ENCODE assay signal across 1 cellular context in the genomic region with DNA sequence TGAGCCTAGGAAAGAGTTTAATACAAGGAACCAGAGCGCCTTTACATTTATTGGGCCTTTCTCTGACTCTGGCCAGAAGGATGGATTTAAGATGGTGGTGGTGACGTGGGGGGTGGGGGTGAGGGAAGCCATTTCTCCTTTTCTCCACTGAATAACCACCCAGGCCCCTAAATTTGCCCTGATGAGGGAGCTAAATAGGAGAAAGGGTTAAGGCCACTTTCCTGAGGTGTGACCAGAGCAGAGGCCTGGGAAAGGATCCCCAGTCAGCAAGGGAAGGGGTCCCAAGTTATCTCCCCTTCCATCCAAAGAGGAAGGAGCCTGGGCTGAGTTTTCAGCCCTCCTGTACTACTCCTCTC.
TF ChIP-seq lines count a peak whose summit lies in the region.

No MANE protein-coding gene starts in this region.

TF ChIP-seq in HCT116, 20 proteins besides CTCF, POLR2A, EP300 and RAD21:
- TF ChIP-seq POLR2AphosphoS5 (IDR thresholded peaks at IDR 0.05; ENCODE audit: low read depth, low read length), result peak; percentile 38; the same call in 1 of the 2 replicates
- TF ChIP-seq, protein P1, sequence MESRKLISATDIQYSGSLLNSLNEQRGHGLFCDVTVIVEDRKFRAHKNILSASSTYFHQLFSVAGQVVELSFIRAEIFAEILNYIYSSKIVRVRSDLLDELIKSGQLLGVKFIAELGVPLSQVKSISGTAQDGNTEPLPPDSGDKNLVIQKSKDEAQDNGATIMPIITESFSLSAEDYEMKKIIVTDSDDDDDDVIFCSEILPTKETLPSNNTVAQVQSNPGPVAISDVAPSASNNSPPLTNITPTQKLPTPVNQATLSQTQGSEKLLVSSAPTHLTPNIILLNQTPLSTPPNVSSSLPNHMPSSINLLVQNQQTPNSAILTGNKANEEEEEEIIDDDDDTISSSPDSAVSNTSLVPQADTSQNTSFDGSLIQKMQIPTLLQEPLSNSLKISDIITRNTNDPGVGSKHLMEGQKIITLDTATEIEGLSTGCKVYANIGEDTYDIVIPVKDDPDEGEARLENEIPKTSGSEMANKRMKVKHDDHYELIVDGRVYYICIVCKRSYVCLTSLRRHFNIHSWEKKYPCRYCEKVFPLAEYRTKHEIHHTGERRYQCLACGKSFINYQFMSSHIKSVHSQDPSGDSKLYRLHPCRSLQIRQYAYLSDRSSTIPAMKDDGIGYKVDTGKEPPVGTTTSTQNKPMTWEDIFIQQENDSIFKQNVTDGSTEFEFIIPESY (IDR thresholded peaks at IDR 0.05; ENCODE audit: extremely low read depth, insufficient replicate concordance, low read length), result no peak
